In genomic region chr2:232815569-232815968, GRCh38 we compare ENCODE assay signal across 19 cellular contexts. TPM values are rescaled to one million over a fixed set of nuclear protein-coding genes. Genes with fewer than 3 reads are reported as not detected.
DNase-seq lines count a peak whose midpoint lies in the region; ATAC-seq and TF ChIP-seq lines count a peak whose summit lies in the region.
"Had no signal": no experiment of that assay in that cellular context is flagged by ENCODE, and none has a peak within 500 bp of the region (broad histone marks: within the 10 kb centered on the region; RNA-seq: fewer than 3 reads in every experiment).

No MANE protein-coding gene starts in this region.

- H3K4me2 ChIP-seq in IMR-90 (ENCODE audit: low read depth, low read length): no peak overlapping the region
- H3K4me2 ChIP-seq: BLaER1 treated with 17β-estradiol and CSF1 and Interleukin-3, amounts not matched to agents 10 nM and 100 nM had no signal

- intact Hi-C loops in activated naive CD4-positive, alpha-beta T cell treated with anti-CD3 and anti-CD28 coated beads for 36 hours (cut with micrococcal nuclease): no loop called here
- intact Hi-C loops in IMR-90 (cut with micrococcal nuclease): no loop called here

- no peaks in the 10 kb centered on the region; the same call in 1 of the 2 replicates for H3K9me1 ChIP-seq in IMR-90 (ENCODE audit: insufficient read depth, low read length)

- no peak overlapping the region for H2AFZ ChIP-seq in IMR-90 (replicated peaks; ENCODE audit: low read length, poor library complexity)

- H2BK20ac ChIP-seq in IMR-90 (ENCODE audit: low read depth, low read length): no peak overlapping the region

- H4K5ac ChIP-seq in IMR-90 (ENCODE audit: low read depth, low read length): no peak overlapping the region

- no peak overlapping the region for H3K18ac ChIP-seq in IMR-90 (ENCODE audit: low read depth, low read length)

- peak overlapping the region; percentile 83 for H3K27ac Mint-ChIP-seq in activated naive CD4-positive, alpha-beta T cell treated with anti-CD3 and anti-CD28 coated beads, Interleukin-2, amount 10 ng/mL, durations not matched to agents 7 days and 5 days
- no peak overlapping the region for H3K27ac Mint-ChIP-seq in activated naive CD4-positive, alpha-beta T cell treated with anti-CD3 and anti-CD28 coated beads for 36 hours

- H3K4me3 ChIP-seq in IMR-90 (ENCODE audit: insufficient read depth, low read depth, low read length): no peak overlapping the region
- H3K4me3 ChIP-seq: BLaER1 treated with 17β-estradiol and CSF1 and Interleukin-3, amounts not matched to agents 10 nM and 100 nM had no signal

- dilution Hi-C loops in IMR-90 (cut with HindIII; ENCODE audit: low sequenced_read_pairs, unreplicated experiment): no loop called here

- in situ Hi-C loops in IMR-90 (cut with MboI; ENCODE audit: low sequenced_read_pairs): no loop called here

- 80% methylated on average over 1 of the region's 3 CpGs; no CpG with 5 or more reads in 1 of the 2 experiments for WGBS in IMR-90 (ENCODE audit: extremely low coverage in 2 of 2, insufficient read length in 1 of 2), 2 experiments

- H2BK5ac ChIP-seq in IMR-90 (ENCODE audit: low read depth, low read length, poor library complexity, severe bottlenecking): no peak overlapping the region

- no peak overlapping the region for H3K4ac ChIP-seq in IMR-90 (ENCODE audit: low read depth, low read length)

- H3K9me3 ChIP-seq in IMR-90 (ENCODE audit: control insufficient read depth, insufficient read depth, low read length): no peaks in the 10 kb centered on the region
- H3K9me3 ChIP-seq: BLaER1 treated with 17β-estradiol and CSF1 and Interleukin-3, amounts not matched to agents 10 nM and 100 nM had no signal

- H3K27me3 ChIP-seq in IMR-90 (ENCODE audit: control insufficient read depth, insufficient read depth, low read length): no peaks in the 10 kb centered on the region
- H3K27me3 ChIP-seq: BLaER1 treated with 17β-estradiol and CSF1 and Interleukin-3, amounts not matched to agents 10 nM and 100 nM had no signal

- no peak overlapping the region for H3K56ac ChIP-seq in IMR-90 (ENCODE audit: extremely low read depth, insufficient read depth, low read length)

- H3K79me1 ChIP-seq in IMR-90 (ENCODE audit: low read depth in 1 of 2, low read length in 2 of 2): peaks cover 0 to 5% of the 10 kb centered on the region in 2 experiments; a peak in 1 of 4 replicates

- peaks cover 27% of the 10 kb centered on the region for H3K36me3 ChIP-seq in IMR-90 (ENCODE audit: control insufficient read depth, insufficient read depth, low read length)

- H3K23ac ChIP-seq in IMR-90 (ENCODE audit: low read depth, low read length): no peak overlapping the region

- peaks cover 44% of the 10 kb centered on the region for H3K36me3 Mint-ChIP-seq in activated naive CD4-positive, alpha-beta T cell treated with anti-CD3 and anti-CD28 coated beads, Interleukin-2, amount 10 ng/mL, durations not matched to agents 7 days and 5 days
- peaks cover 28% of the 10 kb centered on the region for H3K36me3 Mint-ChIP-seq in activated naive CD4-positive, alpha-beta T cell treated with anti-CD3 and anti-CD28 coated beads for 36 hours (ENCODE audit: low read depth)

- TF ChIP-seq RAD21 in IMR-90 (IDR thresholded peaks at IDR 0.05; ENCODE audit: low read length): no peak

- no peak overlapping the region for H3K14ac ChIP-seq in IMR-90 (replicated peaks; ENCODE audit: low read depth, low read length)

- H4K8ac ChIP-seq in IMR-90 (ENCODE audit: low read depth in 2 of 2, low read length in 2 of 2): no peak overlapping the region

- TF ChIP-seq POLR2A in IMR-90 (IDR thresholded peaks at IDR 0.05; ENCODE audit: low read depth, low read length): no peak

- H3K27ac ChIP-seq in IMR-90 (ENCODE audit: insufficient read depth, low read length): no peak overlapping the region
- H3K27ac ChIP-seq: BLaER1 treated with 17β-estradiol and CSF1 and Interleukin-3, amounts not matched to agents 10 nM and 100 nM had no signal

- H3K27me3 Mint-ChIP-seq in activated naive CD4-positive, alpha-beta T cell treated with anti-CD3 and anti-CD28 coated beads, Interleukin-2, amount 10 ng/mL, durations not matched to agents 7 days and 5 days: no peaks in the 10 kb centered on the region
- H3K27me3 Mint-ChIP-seq in activated naive CD4-positive, alpha-beta T cell treated with anti-CD3 and anti-CD28 coated beads for 36 hours (ENCODE audit: low read depth): no peaks in the 10 kb centered on the region

- H2BK120ac ChIP-seq in IMR-90 (ENCODE audit: low read depth, low read length): no peak overlapping the region

- ATAC-seq in IMR-90 (ENCODE audit: low read depth) (peak; percentile 72), omental fat pad (ENCODE audit: low FRiP score) (no peak)
- no peak for ATAC-seq in activated CD4-positive, CD25-positive, alpha-beta regulatory T cell treated with anti-CD3 and anti-CD28 coated beads, Interleukin-2, amount 50 U/mL, for 24 hours

- H4K20me1 ChIP-seq in IMR-90 (ENCODE audit: insufficient read depth, low read length): no peaks in the 10 kb centered on the region

- no peak for DNase-seq in activated naive CD4-positive, alpha-beta T cell treated with anti-CD3 and anti-CD28 coated beads, Interleukin-2, amount 10 ng/mL, durations not matched to agents 7 days and 5 days
- no peak for DNase-seq in activated naive CD4-positive, alpha-beta T cell treated with anti-CD3 and anti-CD28 coated beads for 36 hours
- DNase-seq in IMR-90 (peak; percentile 10), lung microvascular endothelial cell (ENCODE audit: low read depth in 2 of 2) (peak; percentile 19 to 27), KG1 (lab: John Stamatoyannopoulos, UW) (no peak), omental fat pad (ENCODE audit: low spot score) (no peak)
- DNase-seq: NCI-H1417, NCI-H187, NCI-H2227 treated with DMSO at 0.1 percent for 48 hours, NCI-H524, NCI-H82, OCI-M1, SHP77 treated with DMSO at 0.1 percent for 48 hours had no signal

- POLR2A ChIA-PET in IMR-90 (lab: Charles Lee; ENCODE audit: unreplicated experiment): interaction anchor here (0.5 kb wide), 1 partner anchor 40 kb away, joined by 4 read pairs; no protein-coding TSS in a partner anchor

- no peak overlapping the region for H2AK9ac ChIP-seq in IMR-90 (replicated peaks; ENCODE audit: low read depth, low read length, poor library complexity)

- H3K4me1 Mint-ChIP-seq in activated naive CD4-positive, alpha-beta T cell treated with anti-CD3 and anti-CD28 coated beads, Interleukin-2, amount 10 ng/mL, durations not matched to agents 7 days and 5 days: no peaks in the 10 kb centered on the region
- H3K4me1 Mint-ChIP-seq in activated naive CD4-positive, alpha-beta T cell treated with anti-CD3 and anti-CD28 coated beads for 36 hours (ENCODE audit: low read depth): peaks cover 6% of the 10 kb centered on the region

- no peak overlapping the region for H2AK5ac ChIP-seq in IMR-90 (ENCODE audit: low read depth, low read length)

- H3K9ac ChIP-seq in IMR-90 (ENCODE audit: low read depth, low read length): no peak overlapping the region
- H3K9ac ChIP-seq: BLaER1 treated with 17β-estradiol and CSF1 and Interleukin-3, amounts not matched to agents 10 nM and 100 nM had no signal

- CTCF ChIA-PET in activated naive CD4-positive, alpha-beta T cell treated with anti-CD3 and anti-CD28 coated beads, Interleukin-2, amount 10 ng/mL, durations not matched to agents 7 days and 5 days (lab: Charles Lee): no interaction called here
- CTCF ChIA-PET in activated naive CD4-positive, alpha-beta T cell treated with anti-CD3 and anti-CD28 coated beads for 36 hours (lab: Charles Lee): no interaction called here
- CTCF ChIA-PET in IMR-90 (lab: Yijun Ruan, JAX): interaction anchor here (1.5 kb wide), 1 partner anchor 9 kb away, joined by 5 read pairs; no protein-coding TSS in a partner anchor

- no peak overlapping the region for H3K4me3 Mint-ChIP-seq in activated naive CD4-positive, alpha-beta T cell treated with anti-CD3 and anti-CD28 coated beads, Interleukin-2, amount 10 ng/mL, durations not matched to agents 7 days and 5 days
- H3K4me3 Mint-ChIP-seq in activated naive CD4-positive, alpha-beta T cell treated with anti-CD3 and anti-CD28 coated beads for 36 hours: no peak overlapping the region

- no peak overlapping the region for H2BK15ac ChIP-seq in IMR-90 (ENCODE audit: low read depth, low read length)

- no peak overlapping the region for H4K91ac ChIP-seq in IMR-90 (ENCODE audit: insufficient read depth, low read depth, low read length)

- H3K9me3 Mint-ChIP-seq in activated naive CD4-positive, alpha-beta T cell treated with anti-CD3 and anti-CD28 coated beads, Interleukin-2, amount 10 ng/mL, durations not matched to agents 7 days and 5 days: no peaks in the 10 kb centered on the region
- H3K9me3 Mint-ChIP-seq in activated naive CD4-positive, alpha-beta T cell treated with anti-CD3 and anti-CD28 coated beads for 36 hours: no peaks in the 10 kb centered on the region

- H3K4me1 ChIP-seq in IMR-90 (ENCODE audit: control insufficient read depth, insufficient read depth, low read length): peaks cover 2% of the 10 kb centered on the region; the same call in 1 of the 2 replicates

- BruUV-seq in IMR-90 (replicated peaks; lab: Mats Ljungman, UMichigan): no TSS peak

- TF ChIP-seq CTCF in IMR-90 (conservative IDR thresholded peaks at IDR 0.05; ENCODE audit: low read depth, low read length): no peak
- TF ChIP-seq CTCF in omental fat pad (IDR thresholded peaks at IDR 0.05): no peak

TF ChIP-seq in IMR-90, 13 proteins besides CTCF, POLR2A, EP300 and RAD21 (continues in another document):
- TF ChIP-seq CEBPB (IDR thresholded peaks at IDR 0.05; ENCODE audit: low read depth, low read length) (no peak), CHD1 (IDR thresholded peaks at IDR 0.05; ENCODE audit: low read depth, low read length) (no peak), SMC3 (IDR thresholded peaks at IDR 0.05; ENCODE audit: low read depth, low read length) (no peak), BHLHE40 (IDR thresholded peaks at IDR 0.05; ENCODE audit: low read depth, low read length) (no peak)

RNA-seq across cellular contexts. Expression of gene KCNJ13, which starts 39.2 kb away (rescaled TPM):
- not detected for total RNA-seq in activated naive CD4-positive, alpha-beta T cell treated with anti-CD3 and anti-CD28 coated beads for 36 hours
- not detected in 2 replicates for total RNA-seq in IMR-90 (2012; rRNA removed)
- not detected in 2 replicates for polyA plus RNA-seq in IMR-90 (2012; rRNA removed)
- not detected in 2 replicates for polyA plus RNA-seq in IMR-90 (2012; cell fraction: cytosol; rRNA removed)
- not detected in 2 replicates for polyA plus RNA-seq in IMR-90 (2012; cell fraction: nucleus; rRNA removed; ENCODE audit: low replicate concordance)
- not detected in 2 replicates for total RNA-seq in lung microvascular endothelial cell
- total RNA-seq in omental fat pad: not detected
- total RNA-seq: A673, HT-29, M059J, RPMI7951 had no signal

RNA-seq across cellular contexts. Expression of gene SNORC, which starts 54.5 kb away (rescaled TPM):
- total RNA-seq in activated naive CD4-positive, alpha-beta T cell treated with anti-CD3 and anti-CD28 coated beads for 36 hours: 1 to 10 TPM in 1 of 2 experiments, under 1 TPM in 1; 0.72 to 1.1 TPM
- total RNA-seq in IMR-90 (2012; rRNA removed) (under 0.01 and 0.28 TPM in 2 replicates), lung microvascular endothelial cell (under 0.01 and 0.40 TPM in 2 replicates), omental fat pad (under 1 TPM; 0.24 to 0.79 (median 0.40) TPM)
- polyA plus RNA-seq in IMR-90 (2012; rRNA removed): 0.67 and 0.79 TPM in 2 replicates
- polyA plus RNA-seq in IMR-90 (2012; cell fraction: cytosol; rRNA removed): 0.03 and 0.26 TPM in 2 replicates
- polyA plus RNA-seq in IMR-90 (2012; cell fraction: nucleus; rRNA removed; ENCODE audit: low replicate concordance): 5.9 and 8.0 TPM in 2 replicates

Comparison
In these comparisons a context has a peak if more than half of its experiments do, and no peak if none do; other contexts are left out.
1. DNase-seq: peak in IMR-90 (single experiment) and lung microvascular endothelial cell (2 of 2); none in activated naive CD4-positive, alpha-beta T cell treated with anti-CD3 and anti-CD28 coated beads, Interleukin-2, amount 10 ng/mL, durations not matched to agents 7 days and 5 days (single experiment), activated naive CD4-positive, alpha-beta T cell treated with anti-CD3 and anti-CD28 coated beads for 36 hours (single experiment), KG1 (single experiment) and omental fat pad (single experiment).